6 cellular contexts compared by ENCODE assay signal in genomic region chr4:125722009-125722408, GRCh38.
"Had no signal": no experiment of that assay in that cellular context is flagged by ENCODE, and none has a peak within 500 bp of the region (broad histone marks: within the 10 kb centered on the region; RNA-seq: fewer than 3 reads in every experiment).

No MANE protein-coding gene starts in this region.

- H3K36me3 ChIP-seq: HAP-1 had no signal

- H3K4me3 ChIP-seq: GM23248, HAP-1 had no signal

- H3K27ac ChIP-seq: GM23248 had no signal

- H2AFZ ChIP-seq: GM23248 had no signal

- H3K9ac ChIP-seq: GM23248 had no signal

- FAIRE-seq: HTR-8/SVneo had no signal

- DNase-seq: GM23248, GOT3, H7, KG1 had no signal

- H3K9me3 ChIP-seq: HAP-1 had no signal
